ENCODE assay signal across 14 cellular contexts in the genomic region with DNA sequence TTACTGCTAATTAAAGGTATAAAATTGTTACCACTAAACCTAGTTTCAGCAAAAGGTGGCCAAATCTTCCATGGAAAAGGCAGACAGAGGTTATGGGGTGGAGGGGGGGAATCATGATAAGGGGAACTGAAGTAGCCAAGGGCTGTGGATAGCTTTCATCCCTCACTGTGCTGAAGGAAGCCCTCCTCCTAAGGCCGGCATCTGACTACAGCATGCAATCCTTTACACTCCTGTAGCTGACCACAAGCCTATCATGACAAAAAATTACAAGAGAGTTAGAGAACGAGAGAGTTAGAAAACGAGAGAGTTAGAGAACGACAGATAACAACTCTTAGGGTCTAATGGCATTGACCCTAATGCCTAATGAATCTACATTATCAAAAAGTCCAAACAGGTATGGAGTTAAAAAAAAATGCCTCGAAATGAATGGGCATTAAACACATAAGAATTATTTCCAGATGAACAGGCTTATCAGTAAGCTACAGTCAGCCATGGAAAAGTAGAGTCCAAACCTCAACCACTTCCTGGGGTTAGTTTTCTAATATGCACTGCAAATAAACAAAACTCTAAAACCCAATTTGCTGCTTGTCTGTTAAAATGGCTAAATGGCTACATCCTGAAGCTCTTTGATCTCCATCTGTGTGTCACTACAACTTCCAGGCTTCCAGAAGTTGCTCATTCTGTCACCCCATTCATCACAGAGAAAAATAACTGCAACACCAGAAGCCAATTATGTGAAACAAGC. TPM values are rescaled to one million over a fixed set of nuclear protein-coding genes. Genes with fewer than 3 reads are reported as not detected.
DNase-seq lines count a peak whose midpoint lies in the region; ATAC-seq and TF ChIP-seq lines count a peak whose summit lies in the region.
"Had no signal": no experiment of that assay in that cellular context is flagged by ENCODE, and none has a peak within 500 bp of the region (broad histone marks: within the 10 kb centered on the region; RNA-seq: fewer than 3 reads in every experiment).

No MANE protein-coding gene starts in this region.

- peaks cover 14% of the 10 kb centered on the region for H3K4me1 Mint-ChIP-seq in activated T-cell treated with anti-CD3 and anti-CD28 coated beads, Interleukin-2, amount 50 U/mL, for 24 hours (ENCODE audit: low read depth)
- H3K4me1 Mint-ChIP-seq in natural killer cell treated with Interleukin-12 subunit alpha and Interleukin-12 subunit beta and Interleukin-15 and Interleukin-18, amount 100 ng/mL, for 72 hours (ENCODE audit: low read depth in 2 of 2) = peaks cover 17 to 28% of the 10 kb centered on the region in 2 donors

- no peak overlapping the region for H3K4me3 Mint-ChIP-seq in activated T-cell treated with anti-CD3 and anti-CD28 coated beads, Interleukin-2, amount 50 U/mL, for 24 hours
- H3K4me3 Mint-ChIP-seq in natural killer cell treated with Interleukin-12 subunit alpha and Interleukin-12 subunit beta and Interleukin-15 and Interleukin-18, amount 100 ng/mL, for 72 hours = no peak overlapping the region
- H3K4me3 Mint-ChIP-seq: activated T-cell treated with anti-CD3 and anti-CD28 coated beads, Interleukin-2, amount 50 U/mL, for 4 hours had no signal

- H3K36me3 ChIP-seq in SK-N-MC (ENCODE audit: insufficient read depth, low read length) = peaks cover 43% of the 10 kb centered on the region

- peak overlapping the region; percentile 79 for H3K27ac Mint-ChIP-seq in activated T-cell treated with anti-CD3 and anti-CD28 coated beads, Interleukin-2, amount 50 U/mL, for 24 hours
- peak overlapping the region; percentile 79 to 81 for H3K27ac Mint-ChIP-seq in natural killer cell treated with Interleukin-12 subunit alpha and Interleukin-12 subunit beta and Interleukin-15 and Interleukin-18, amount 100 ng/mL, for 72 hours

- H3K4me3 ChIP-seq in SK-N-MC (no peak overlapping the region), astrocyte of the cerebellum (ENCODE audit: low read depth, low read length) (no peak overlapping the region)
- H3K4me3 ChIP-seq: lung, thyroid gland had no signal

- no peaks in the 10 kb centered on the region for H3K9me3 Mint-ChIP-seq in activated T-cell treated with anti-CD3 and anti-CD28 coated beads, Interleukin-2, amount 50 U/mL, for 24 hours
- H3K9me3 Mint-ChIP-seq in natural killer cell treated with Interleukin-12 subunit alpha and Interleukin-12 subunit beta and Interleukin-15 and Interleukin-18, amount 100 ng/mL, for 72 hours = no peaks in the 10 kb centered on the region
- H3K9me3 Mint-ChIP-seq: activated T-cell treated with anti-CD3 and anti-CD28 coated beads, Interleukin-2, amount 50 U/mL, for 4 hours had no signal

- TF ChIP-seq CTCF in astrocyte of the cerebellum (IDR thresholded peaks at IDR 0.05; ENCODE audit: low read depth, low read length, missing control alignments) = no peak

- peaks cover 77% of the 10 kb centered on the region for H3K36me3 Mint-ChIP-seq in activated T-cell treated with anti-CD3 and anti-CD28 coated beads, Interleukin-2, amount 50 U/mL, for 24 hours (ENCODE audit: low read depth)
- H3K36me3 Mint-ChIP-seq in natural killer cell treated with Interleukin-12 subunit alpha and Interleukin-12 subunit beta and Interleukin-15 and Interleukin-18, amount 100 ng/mL, for 72 hours = peaks cover 21% of the 10 kb centered on the region

- no peak for ATAC-seq in natural killer cell treated with Interleukin-12 subunit alpha and Interleukin-12 subunit beta and Interleukin-15 and Interleukin-18, amount 100 ng/mL, for 72 hours
- no peak for ATAC-seq in HG03354 (IDR thresholded peaks at IDR 0.05; ENCODE audit: poor library complexity, severe bottlenecking, unreplicated experiment)
- ATAC-seq: activated T-cell treated with anti-CD3 and anti-CD28 coated beads, Interleukin-2, amount 50 U/mL, for 4 hours; PC-3 had no signal

- H3K9me3 ChIP-seq in SK-N-MC (ENCODE audit: low read depth, low read length) = no peaks in the 10 kb centered on the region
- H3K9me3 ChIP-seq: thyroid gland had no signal

- in situ Hi-C loops in astrocyte of the cerebellum (cut with HindIII; ENCODE audit: low sequenced_read_pairs) = no loop called here

- DNase-seq in activated T-cell treated with anti-CD3 and anti-CD28 coated beads, Interleukin-2, amount 50 U/mL, for 24 hours = no peak
- no peak for DNase-seq in activated T-cell treated with anti-CD3 and anti-CD28 coated beads, Interleukin-2, amount 50 U/mL, for 1 hour
- DNase-seq in SK-N-MC (ENCODE audit: low read depth, low spot score) (no peak), astrocyte of the cerebellum (ENCODE audit: low read depth) (peak; percentile 52), SW 1271 (lab: John Stamatoyannopoulos, UW) (no peak)
- DNase-seq in natural killer cell treated with Interleukin-12 subunit alpha and Interleukin-12 subunit beta and Interleukin-15 and Interleukin-18, amount 100 ng/mL, for 72 hours (ENCODE audit: low spot score) = no peak
- DNase-seq in activated CD4-positive, CD25-positive, alpha-beta regulatory T cell (lab: John Stamatoyannopoulos, UW) = no peak
- DNase-seq: activated T-cell treated with anti-CD3 and anti-CD28 coated beads, Interleukin-2, amount 50 U/mL, for 4 hours; effector memory CD4-positive, alpha-beta T cell; NCI-H2029; PC-3 had no signal

- H3K9ac ChIP-seq in SK-N-MC (ENCODE audit: insufficient read length) = no peak overlapping the region

- H3K27ac ChIP-seq in SK-N-MC = 0 out of 2 replicates have a peak overlapping the region, but pooled peaks have one; percentile 31
- H3K27ac ChIP-seq: thyroid gland had no signal

- H3K27me3 Mint-ChIP-seq in activated T-cell treated with anti-CD3 and anti-CD28 coated beads, Interleukin-2, amount 50 U/mL, for 24 hours = no peaks in the 10 kb centered on the region
- no peaks in the 10 kb centered on the region for H3K27me3 Mint-ChIP-seq in natural killer cell treated with Interleukin-12 subunit alpha and Interleukin-12 subunit beta and Interleukin-15 and Interleukin-18, amount 100 ng/mL, for 72 hours

RNA-seq across cellular contexts. Expression of a gene that starts 29.7 kb away (rescaled TPM):
- 10 to 100 TPM in 1 of 2 donors, 1 to 10 TPM in 1; 8.2 to 10.2 TPM for total RNA-seq in natural killer cell treated with Interleukin-12 subunit alpha and Interleukin-12 subunit beta and Interleukin-15 and Interleukin-18, amount 100 ng/mL, for 72 hours
